In the genomic region with DNA sequence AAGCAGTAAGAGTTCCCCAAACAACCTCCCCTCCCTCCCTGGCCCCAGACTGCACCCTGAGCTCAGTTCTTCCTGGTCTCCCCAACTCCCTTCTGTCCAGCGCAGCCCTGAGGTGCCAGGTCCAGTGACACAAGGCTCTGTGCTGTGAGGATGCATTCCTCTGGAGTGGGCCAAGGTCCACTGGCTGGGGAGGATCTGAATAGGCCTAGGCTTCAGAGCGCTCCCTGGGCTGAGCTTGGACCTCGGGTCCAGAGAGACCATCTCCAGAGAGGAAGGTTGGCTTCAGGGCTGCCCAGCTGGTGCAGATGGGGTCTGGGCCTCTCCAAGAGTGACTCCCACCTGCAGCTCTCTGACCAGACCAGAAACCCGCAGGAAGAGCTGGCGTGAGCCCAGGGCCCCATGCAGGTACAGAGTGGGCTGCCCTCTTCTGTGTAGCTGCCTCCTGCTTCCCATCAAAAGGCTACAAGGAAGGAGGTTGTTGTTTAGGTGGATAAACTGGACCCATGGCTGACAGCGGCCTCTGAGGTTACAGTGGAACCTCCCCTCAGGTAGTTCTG, we compare ENCODE assay signal across 32 cellular contexts. TPM values are rescaled to one million over a fixed set of nuclear protein-coding genes. Genes with fewer than 3 reads are reported as not detected.
DNase-seq lines count a peak whose midpoint lies in the region; ATAC-seq and TF ChIP-seq lines count a peak whose summit lies in the region.
"Had no signal": no experiment of that assay in that cellular context is flagged by ENCODE, and none has a peak within 500 bp of the region (broad histone marks: within the 10 kb centered on the region; RNA-seq: fewer than 3 reads in every experiment).

No MANE protein-coding gene starts in this region.

- H3K4me3 ChIP-seq in KMS-11 (IDR thresholded peaks at IDR 0.05; ENCODE audit: insufficient read depth, low read depth, low read length) = no peak overlapping the region
- H3K4me3 ChIP-seq: A549, coronary artery, GM23338, PC-9, prostate gland, right lobe of liver, transverse colon had no signal

- ATAC-seq in activated naive CD4-positive, alpha-beta T cell treated with anti-CD3 and anti-CD28 coated beads, Interleukin-2, amount 50 U/mL, for 72 hours = no peak
- no peak for ATAC-seq in HG03520 (IDR thresholded peaks at IDR 0.05; ENCODE audit: unreplicated experiment)
- ATAC-seq: A549, GM23338, SK-N-SH treated with all-trans-retinoic acid at 6 μM for 48 hours had no signal

- DNase-seq in activated naive CD4-positive, alpha-beta T cell treated with anti-CD3 and anti-CD28 coated beads, Interleukin-2, amount 10 ng/mL, durations not matched to agents 7 days and 5 days = no peak
- no peak for DNase-seq in activated naive CD4-positive, alpha-beta T cell treated with anti-CD3 and anti-CD28 coated beads, Interleukin-2, amount 50 U/mL, for 72 hours (ENCODE audit: low spot score in 2 of 2)
- DNase-seq in chondrocyte (ENCODE audit: low spot score) (peak; percentile 52), globus pallidus (ENCODE audit: low spot score) (no peak)
- DNase-seq in activated CD4-positive, alpha-beta T cell treated with anti-CD3 and anti-CD28 coated beads for 1 hour = no peak
- DNase-seq: aorta, DMS53, HFFc6, midbrain, NCI-H1417 treated with DMSO at 0.1 percent for 48 hours, NCI-H2029 treated with DMSO at 0.1 percent for 48 hours, NCI-H524 treated with DMSO at 0.1 percent for 48 hours, occipital lobe, PC-9, Right ventricle myocardium superior had no signal

- no peak overlapping the region for H3K9ac ChIP-seq in KMS-11

- no peak overlapping the region for H3K27ac Mint-ChIP-seq in activated naive CD4-positive, alpha-beta T cell treated with anti-CD3 and anti-CD28 coated beads, Interleukin-2, amount 10 ng/mL, durations not matched to agents 7 days and 5 days
- H3K27ac Mint-ChIP-seq in activated naive CD4-positive, alpha-beta T cell treated with anti-CD3 and anti-CD28 coated beads, Interleukin-2, amount 50 U/mL, for 72 hours = no peak overlapping the region
- H3K27ac Mint-ChIP-seq in chondrocyte (ENCODE audit: unreplicated experiment) (no peak overlapping the region), nephron (peak overlapping the region; percentile 86 to 88 (median 86))
- H3K27ac Mint-ChIP-seq: activated naive CD8-positive, alpha-beta T cell; GM23338; HFFc6; naive B cell had no signal

- H3K36me3 Mint-ChIP-seq in activated naive CD4-positive, alpha-beta T cell treated with anti-CD3 and anti-CD28 coated beads, Interleukin-2, amount 10 ng/mL, durations not matched to agents 7 days and 5 days = no peaks in the 10 kb centered on the region
- H3K36me3 Mint-ChIP-seq in activated naive CD4-positive, alpha-beta T cell treated with anti-CD3 and anti-CD28 coated beads, Interleukin-2, amount 50 U/mL, for 72 hours = no peaks in the 10 kb centered on the region
- H3K36me3 Mint-ChIP-seq in chondrocyte (ENCODE audit: low read depth) (peaks cover 2% of the 10 kb centered on the region), nephron (ENCODE audit: low read depth) (no peaks in the 10 kb centered on the region)
- H3K36me3 Mint-ChIP-seq: activated naive CD8-positive, alpha-beta T cell; naive B cell had no signal

- H3K9me3 Mint-ChIP-seq in activated naive CD4-positive, alpha-beta T cell treated with anti-CD3 and anti-CD28 coated beads, Interleukin-2, amount 10 ng/mL, durations not matched to agents 7 days and 5 days = no peaks in the 10 kb centered on the region
- H3K9me3 Mint-ChIP-seq in activated naive CD4-positive, alpha-beta T cell treated with anti-CD3 and anti-CD28 coated beads, Interleukin-2, amount 50 U/mL, for 72 hours = no peaks in the 10 kb centered on the region
- H3K9me3 Mint-ChIP-seq in chondrocyte (ENCODE audit: low read depth) (no peaks in the 10 kb centered on the region), nephron (no peaks in the 10 kb centered on the region)
- H3K9me3 Mint-ChIP-seq: activated CD4-positive, alpha-beta memory T cell treated with anti-CD3 and anti-CD28 coated beads, Interleukin-2, amount 10 ng/mL, durations not matched to agents 7 days and 5 days; GM23338; HFFc6; naive B cell had no signal

- H3K27me3 ChIP-seq in KMS-11 (ENCODE audit: insufficient read depth, low read depth) = peaks cover 89% of the 10 kb centered on the region
- H3K27me3 ChIP-seq: right lobe of liver had no signal

- CTCF ChIA-PET in activated naive CD4-positive, alpha-beta T cell treated with anti-CD3 and anti-CD28 coated beads, Interleukin-2, amount 10 ng/mL, durations not matched to agents 7 days and 5 days (lab: Charles Lee) = interaction anchor here (1.0 to 10.9 kb wide), 3 partner anchors 49 to 171 kb away, joined by 3 to 118 read pairs (median 5); no protein-coding TSS in a partner anchor

- peaks cover 47% of the 10 kb centered on the region for H3K4me1 Mint-ChIP-seq in activated naive CD4-positive, alpha-beta T cell treated with anti-CD3 and anti-CD28 coated beads, Interleukin-2, amount 10 ng/mL, durations not matched to agents 7 days and 5 days
- H3K4me1 Mint-ChIP-seq in chondrocyte (ENCODE audit: low read depth) (no peaks in the 10 kb centered on the region), nephron (peaks cover 65% of the 10 kb centered on the region)

- H3K79me2 ChIP-seq in KMS-11 (ENCODE audit: insufficient read depth, low read depth) = no peaks in the 10 kb centered on the region

- no peak overlapping the region for H3K27ac ChIP-seq in KMS-11
- H3K27ac ChIP-seq: coronary artery, PC-9, prostate gland, right lobe of liver, transverse colon had no signal

- TF ChIP-seq CTCF in KMS-11 (conservative IDR thresholded peaks at IDR 0.05; ENCODE audit: low read depth, low read length) (no peak), chondrocyte (IDR thresholded peaks at IDR 0.05) (no peak), nephron (IDR thresholded peaks at IDR 0.05; ENCODE audit: unreplicated experiment in 3 of 3) (no peak)

- peaks cover 94% of the 10 kb centered on the region for H3K27me3 Mint-ChIP-seq in activated naive CD4-positive, alpha-beta T cell treated with anti-CD3 and anti-CD28 coated beads, Interleukin-2, amount 10 ng/mL, durations not matched to agents 7 days and 5 days
- H3K27me3 Mint-ChIP-seq in chondrocyte (ENCODE audit: low read depth) (peaks cover 12% of the 10 kb centered on the region), nephron (ENCODE audit: low read depth) (peaks cover 16% of the 10 kb centered on the region)

- H3K36me3 ChIP-seq in KMS-11 (ENCODE audit: insufficient read depth) = no peaks in the 10 kb centered on the region
- H3K36me3 ChIP-seq: prostate gland, right lobe of liver, transverse colon had no signal

- H3K4me3 Mint-ChIP-seq in activated naive CD4-positive, alpha-beta T cell treated with anti-CD3 and anti-CD28 coated beads, Interleukin-2, amount 10 ng/mL, durations not matched to agents 7 days and 5 days = peak overlapping the region; percentile 6
- no peak overlapping the region for H3K4me3 Mint-ChIP-seq in chondrocyte (ENCODE audit: unreplicated experiment)
- H3K4me3 Mint-ChIP-seq in nephron = no peak overlapping the region
- H3K4me3 Mint-ChIP-seq: GM23338, HFFc6 had no signal

- H3K4me2 ChIP-seq in KMS-11 = peak overlapping the region; percentile 25; the same call in 1 of the 2 replicates
- H3K4me2 ChIP-seq: A549, GM23338, PC-9 had no signal

- H3K4me1 ChIP-seq in KMS-11 (ENCODE audit: low read depth, poor library complexity, severe bottlenecking) = peaks cover 21% of the 10 kb centered on the region
- H3K4me1 ChIP-seq: prostate gland had no signal

- no peak overlapping the region for H2AFZ ChIP-seq in KMS-11 (ENCODE audit: low read depth)
- H2AFZ ChIP-seq: GM23338, PC-9 had no signal

- H4K20me1 ChIP-seq in KMS-11 (ENCODE audit: insufficient read depth) = no peaks in the 10 kb centered on the region

RNA-seq across cellular contexts. Expression of a gene that starts 52.3 kb away (rescaled TPM):
- total RNA-seq in activated naive CD4-positive, alpha-beta T cell treated with anti-CD3 and anti-CD28 coated beads, Interleukin-2, amount 50 U/mL, for 72 hours = not detected
- not detected in 3 replicates for total RNA-seq in chondrocyte
- total RNA-seq: activated CD4-positive, alpha-beta memory T cell treated with anti-CD3 and anti-CD28 coated beads, Interleukin-2, amount 10 ng/mL, durations not matched to agents 7 days and 5 days; aorta; epithelial cell of proximal tubule; GM23338; HFFc6; HT1080; liver; occipital lobe; PC-9; prostate gland; right lobe of liver; Right ventricle myocardium superior; T-helper 2 cell treated with Interferon-gamma antibody and Interleukin-4, amounts not matched to agents 100 ng/mL and 5 ng/mL, for 36 hours; transverse colon had no signal

Comparison
In these comparisons a context has a peak if more than half of its experiments do, and no peak if none do; other contexts are left out.
1. H3K27ac Mint-ChIP-seq: peak in nephron (3 of 3); none in activated naive CD4-positive, alpha-beta T cell treated with anti-CD3 and anti-CD28 coated beads, Interleukin-2, amount 10 ng/mL, durations not matched to agents 7 days and 5 days (single experiment), activated naive CD4-positive, alpha-beta T cell treated with anti-CD3 and anti-CD28 coated beads, Interleukin-2, amount 50 U/mL, for 72 hours (0 of 2) and chondrocyte (single experiment).